8 cellular contexts compared by ENCODE assay signal in the genomic region with DNA sequence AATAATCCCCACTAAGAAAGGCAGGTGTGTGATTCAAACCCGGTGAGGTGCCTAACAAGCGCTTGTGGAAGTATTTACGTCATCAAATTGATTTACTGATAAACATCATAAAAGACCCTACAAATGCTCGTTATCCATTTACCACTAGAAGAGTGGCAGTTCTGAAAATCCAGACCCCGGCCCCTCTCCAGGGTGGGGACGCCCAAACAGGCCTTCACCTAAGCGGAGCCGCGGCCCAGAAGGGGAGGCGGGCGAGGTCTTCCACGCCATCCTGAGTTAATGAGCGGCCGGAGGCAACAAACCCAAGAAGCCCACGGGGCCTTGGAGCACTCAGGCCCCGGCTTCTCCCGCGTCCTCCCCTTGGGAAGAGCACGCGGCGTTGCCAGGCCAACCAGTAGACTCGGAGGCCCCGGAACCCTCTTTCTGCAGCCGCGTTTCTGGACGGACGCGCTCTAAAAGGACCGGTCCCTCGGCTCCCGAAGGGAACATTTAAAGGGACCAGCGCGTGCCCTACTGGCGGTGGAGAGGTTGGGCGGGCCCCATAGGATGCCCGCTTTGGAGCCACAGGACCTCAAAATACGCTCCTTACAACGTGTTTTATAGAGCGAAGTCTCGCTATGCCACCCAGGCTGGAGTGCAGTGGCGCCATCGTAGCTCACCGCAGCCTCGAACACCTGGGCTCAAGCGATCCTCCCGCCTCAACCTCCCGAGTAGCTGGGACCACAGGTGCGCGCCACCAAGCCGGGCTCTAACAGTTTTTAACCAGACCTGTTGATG. TPM values are rescaled to one million over a fixed set of nuclear protein-coding genes. Genes with fewer than 3 reads are reported as not detected.
A peak's percentile ranks its signal among the peaks of the same experiment; 100 is the strongest.
DNase-seq lines count a peak whose midpoint lies in the region; ATAC-seq and TF ChIP-seq lines count a peak whose summit lies in the region.

No MANE protein-coding gene starts in this region.

- H3K4me1 Mint-ChIP-seq in HFFc6 (ENCODE audit: low read depth), result peaks cover 39% of the 10 kb centered on the region

- DNase-seq in C1 segment of cervical spinal cord (lab: John Stamatoyannopoulos, UW) (peak in 13 of 14 donors; percentile 40 to 83 (median 77)), HFFc6 (peak; percentile 85), SHP77 (lab: John Stamatoyannopoulos, UW) (peak; percentile 77 to 87), body of pancreas (peak; percentile 84 to 90 (median 87)), hypothalamus (lab: John Stamatoyannopoulos, UW) (peak in 50 of 51 donors; percentile 32 to 90 (median 73)), prostate gland (ENCODE audit: low spot score) (peak; percentile 75), vagina (ENCODE audit: extremely low spot score in 2 of 2) (no peak)

- H3K36me3 Mint-ChIP-seq in HFFc6 (ENCODE audit: low read depth), result peaks cover 18% of the 10 kb centered on the region

- no peaks in the 10 kb centered on the region for H3K9me3 Mint-ChIP-seq in HFFc6

- TF ChIP-seq POLR2A in body of pancreas (IDR thresholded peaks at IDR 0.05), result peak; percentile 27 to 65 (median 61)
- TF ChIP-seq POLR2A in prostate gland (IDR thresholded peaks at IDR 0.05), result peak; percentile 44
- peak in 1 of 2 donors; percentile 16 for TF ChIP-seq POLR2A in vagina (IDR thresholded peaks at IDR 0.05)

- H3K4me3 Mint-ChIP-seq in HFFc6, result peak overlapping the region; percentile 98

- H3K27ac Mint-ChIP-seq in HFFc6, result peak overlapping the region; percentile 33; the same call in 1 of the 2 replicates

- H3K27me3 Mint-ChIP-seq in HFFc6 (ENCODE audit: insufficient read depth), result no peaks in the 10 kb centered on the region

- 1 to 3% methylated on average over 22 to 50 of the region's 50 CpGs for WGBS in body of pancreas, 2 donors
- 4% methylated on average over 42 of the region's 50 CpGs for WGBS in prostate gland

- H3K27ac ChIP-seq in body of pancreas (peak overlapping the region; percentile 5 to 75 (median 63)), prostate gland (peak overlapping the region; percentile 64 to 76), vagina (peak overlapping the region; percentile 55)

- ATAC-seq in body of pancreas, result peak; percentile 75
- ATAC-seq in HG03354 (IDR thresholded peaks at IDR 0.05; ENCODE audit: poor library complexity, severe bottlenecking, unreplicated experiment), result no peak

- TF ChIP-seq CTCF in HFFc6 (IDR thresholded peaks at IDR 0.05) (peak; percentile 62), body of pancreas (IDR thresholded peaks at IDR 0.05) (peak in 6 of 7 experiments; percentile 25 to 76 (median 62)), prostate gland (IDR thresholded peaks at IDR 0.05) (peak; percentile 16 to 74 (median 63)), vagina (IDR thresholded peaks at IDR 0.05) (peak in 2 of 3 experiments; percentile 34 to 35)

- no peaks in the 10 kb centered on the region for H3K27me3 ChIP-seq in body of pancreas
- no peaks in the 10 kb centered on the region for H3K27me3 ChIP-seq in prostate gland (replicated peaks; ENCODE audit: insufficient read depth)
- no peaks in the 10 kb centered on the region for H3K27me3 ChIP-seq in vagina

- H3K36me3 ChIP-seq in body of pancreas (replicated peaks in 1 of 2; ENCODE audit: insufficient read depth in 1 of 2, low read depth in 2 of 2), result no peaks in the 10 kb centered on the region
- H3K36me3 ChIP-seq in prostate gland, result no peaks in the 10 kb centered on the region
- peaks cover 0 to 20% of the 10 kb centered on the region in 2 donors for H3K36me3 ChIP-seq in vagina

- H3K4me1 ChIP-seq in body of pancreas, result peaks cover 39% of the 10 kb centered on the region
- peaks cover 11% of the 10 kb centered on the region for H3K4me1 ChIP-seq in prostate gland (replicated peaks)
- H3K4me1 ChIP-seq in vagina, result peaks cover 45% of the 10 kb centered on the region

- H3K9me3 ChIP-seq in body of pancreas, result no peaks in the 10 kb centered on the region
- H3K9me3 ChIP-seq in prostate gland, result no peaks in the 10 kb centered on the region
- no peaks in the 10 kb centered on the region for H3K9me3 ChIP-seq in vagina

- intact Hi-C loops in body of pancreas (cut with DNase I) (no loop called here), prostate gland (cut with DNase I) (loop anchor here (2.0 to 5.0 kb wide), 2 partner anchors 58 to 164 kb away; a partner anchor contains a TSS), vagina (cut with DNase I) (no loop called here)

- peak overlapping the region; percentile 42 to 56 for H3K4me3 ChIP-seq in body of pancreas
- H3K4me3 ChIP-seq in prostate gland, result peak overlapping the region; percentile 51 to 57
- peak overlapping the region; percentile 57 to 61 for H3K4me3 ChIP-seq in vagina

RNA-seq across cellular contexts. Expression of a gene that starts 3.5 kb away (rescaled TPM):
- 10 to 100 TPM; 22.0 to 25.9 (median 24.9) TPM for total RNA-seq in HFFc6 (2021; fragmentation: NEBNext Ultra II Directional; extraction: Animal tissue kit (Norgen Biotek cat#: 25700))
- total RNA-seq in body of pancreas (10 to 100 TPM; 10.5 to 10.9 TPM), prostate gland (10 to 100 TPM; 16.8 to 47.8 TPM), vagina (15.2 TPM)

RNA-seq across cellular contexts. Expression of a gene that starts 11.6 kb away (rescaled TPM):
- 10 to 100 TPM; 56.4 to 65.1 (median 58.9) TPM for total RNA-seq in HFFc6 (2021; fragmentation: NEBNext Ultra II Directional; extraction: Animal tissue kit (Norgen Biotek cat#: 25700))
- total RNA-seq in body of pancreas, result 10 to 100 TPM; 38.6 to 48.5 TPM
- total RNA-seq in prostate gland, result 100 to 1,000 TPM in 1 of 2 donors, 10 to 100 TPM in 1; 79.9 to 103 TPM
- total RNA-seq in vagina, result 58.4 TPM

Comparison
In these comparisons a context has a peak if more than half of its experiments do, and no peak if none do; other contexts are left out.
1. DNase-seq: peak in C1 segment of cervical spinal cord (13 of 14), HFFc6 (single experiment), SHP77 (2 of 2), body of pancreas (4 of 4), hypothalamus (50 of 51) and prostate gland (single experiment); none in vagina (0 of 2).
2. Peak in every context shown above with its lines, with median percentiles within 50 percentile points of each other: CTCF ChIP-seq, H3K27ac ChIP-seq and H3K4me3 ChIP-seq.